ENCODE assay signal across 23 cellular contexts in the genomic region with DNA sequence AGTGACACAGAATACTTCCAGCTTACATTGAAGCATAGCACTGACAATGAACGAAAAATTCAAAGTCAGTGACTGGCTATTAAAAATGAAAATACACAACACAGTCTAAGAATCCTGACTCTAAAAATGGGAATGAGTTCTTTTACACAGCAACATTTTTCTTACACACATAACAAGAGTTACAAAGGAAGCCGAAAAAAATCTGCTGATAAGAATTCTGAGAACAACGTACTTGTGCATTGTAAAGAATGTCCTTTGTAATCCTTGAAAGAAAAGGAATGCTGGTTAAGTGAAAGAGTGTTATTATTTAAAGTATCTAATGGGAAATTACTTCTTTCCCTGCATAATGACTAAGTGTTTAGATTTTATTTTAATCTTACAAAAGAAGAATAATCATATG.
"Had no signal": no experiment of that assay in that cellular context is flagged by ENCODE, and none has a peak within 500 bp of the region (broad histone marks: within the 10 kb centered on the region; RNA-seq: fewer than 3 reads in every experiment).

No MANE protein-coding gene starts in this region.

- H3K4me2 ChIP-seq: PC-9 had no signal

- H3K27ac ChIP-seq: PC-9 had no signal

- H3K4me3 ChIP-seq: K562, PC-9 had no signal

- H3K27me3 Mint-ChIP-seq: activated naive CD4-positive, alpha-beta T cell treated with anti-CD3 and anti-CD28 coated beads, Interleukin-2, amount 50 U/mL, for 24 hours; activated T-cell treated with anti-CD3 and anti-CD28 coated beads, Interleukin-2, amount 50 U/mL, for 24 hours had no signal

- DNase-seq: activated CD4-positive, alpha-beta T cell treated with anti-CD3 and anti-CD28 coated beads for 48 hours; activated CD4-positive, alpha-beta T cell treated with anti-CD3 and anti-CD28 coated beads, Interleukin-2, amount 50 U/mL, for 48 hours; activated CD4-positive, CD25-positive, alpha-beta regulatory T cell treated with anti-CD3 and anti-CD28 coated beads, Interleukin-2, amount 50 U/mL, for 72 hours; activated CD8-positive, alpha-beta memory T cell treated with anti-CD3 and anti-CD28 coated beads, Interleukin-2, amount 10 ng/mL, durations not matched to agents 7 days and 5 days; activated effector memory CD4-positive, alpha-beta T cell treated with Interleukin-2 at 50 U/mL for 16 hours; activated naive CD4-positive, alpha-beta T cell; activated T-cell treated with anti-CD3 and anti-CD28 coated beads, Interleukin-2, amount 50 U/mL, for 24 hours; aorta; Karpas-422; MM.1S; NCI-H1105 treated with DMSO at 0.1 percent for 48 hours; NCI-H1436 treated with DMSO at 0.1 percent for 48 hours; NCI-H187; NCI-H2081; NCI-H446; NCI-H524; PC-9; SHP77 treated with DMSO at 0.1 percent for 48 hours had no signal

- FAIRE-seq: K562 had no signal

- H3K27ac Mint-ChIP-seq: activated CD8-positive, alpha-beta memory T cell treated with anti-CD3 and anti-CD28 coated beads, Interleukin-2, amount 10 ng/mL, durations not matched to agents 7 days and 5 days; activated naive CD4-positive, alpha-beta T cell treated with anti-CD3 and anti-CD28 coated beads, Interleukin-2, amount 50 U/mL, for 24 hours; activated T-cell treated with anti-CD3 and anti-CD28 coated beads, Interleukin-2, amount 50 U/mL, for 24 hours; activated T-helper 1 cell treated with anti-CD3 and anti-CD28 coated beads, Interleukin-12 subunit alpha, Interleukin-12 subunit beta, Interleukin-2, Interleukin-4 antibody, amounts not matched to agents 30 ng/mL and 10 ng/mL and 1 ng/mL, durations not matched to agents 14 hours and 24 hours and 36 hours; T-helper 1 cell treated with Interleukin-12 subunit alpha and Interleukin-12 subunit beta and Interleukin-4 antibody, amounts not matched to agents 30 μg/mL and 1 μg/mL, for 36 hours had no signal

- H2AFZ ChIP-seq: PC-9 had no signal

- H3K36me3 Mint-ChIP-seq: activated CD8-positive, alpha-beta memory T cell treated with anti-CD3 and anti-CD28 coated beads, Interleukin-2, amount 10 ng/mL, durations not matched to agents 7 days and 5 days; activated naive CD4-positive, alpha-beta T cell treated with anti-CD3 and anti-CD28 coated beads, Interleukin-2, amount 50 U/mL, for 24 hours; brain had no signal

- H3K4me3 Mint-ChIP-seq: activated CD8-positive, alpha-beta memory T cell treated with anti-CD3 and anti-CD28 coated beads, Interleukin-2, amount 10 ng/mL, durations not matched to agents 7 days and 5 days; activated naive CD4-positive, alpha-beta T cell treated with anti-CD3 and anti-CD28 coated beads, Interleukin-2, amount 50 U/mL, for 24 hours; activated T-cell treated with anti-CD3 and anti-CD28 coated beads, Interleukin-2, amount 50 U/mL, for 24 hours; activated T-helper 1 cell treated with anti-CD3 and anti-CD28 coated beads, Interleukin-12 subunit alpha, Interleukin-12 subunit beta, Interleukin-2, Interleukin-4 antibody, amounts not matched to agents 30 ng/mL and 10 ng/mL and 1 ng/mL, durations not matched to agents 14 hours and 24 hours and 36 hours; brain; T-helper 1 cell treated with Interleukin-12 subunit alpha and Interleukin-12 subunit beta and Interleukin-4 antibody, amounts not matched to agents 30 μg/mL and 1 μg/mL, for 36 hours had no signal

- H3K4me1 Mint-ChIP-seq: activated CD8-positive, alpha-beta memory T cell treated with anti-CD3 and anti-CD28 coated beads, Interleukin-2, amount 10 ng/mL, durations not matched to agents 7 days and 5 days; activated naive CD4-positive, alpha-beta T cell treated with anti-CD3 and anti-CD28 coated beads, Interleukin-2, amount 50 U/mL, for 24 hours had no signal

- H3K9me3 Mint-ChIP-seq: activated naive CD4-positive, alpha-beta T cell treated with anti-CD3 and anti-CD28 coated beads, Interleukin-2, amount 50 U/mL, for 24 hours; activated T-cell treated with anti-CD3 and anti-CD28 coated beads, Interleukin-2, amount 50 U/mL, for 24 hours; activated T-helper 1 cell treated with anti-CD3 and anti-CD28 coated beads, Interleukin-12 subunit alpha, Interleukin-12 subunit beta, Interleukin-2, Interleukin-4 antibody, amounts not matched to agents 30 ng/mL and 10 ng/mL and 1 ng/mL, durations not matched to agents 14 hours and 24 hours and 36 hours; brain; T-helper 1 cell treated with Interleukin-12 subunit alpha and Interleukin-12 subunit beta and Interleukin-4 antibody, amounts not matched to agents 30 μg/mL and 1 μg/mL, for 36 hours had no signal
